In the genomic region with DNA sequence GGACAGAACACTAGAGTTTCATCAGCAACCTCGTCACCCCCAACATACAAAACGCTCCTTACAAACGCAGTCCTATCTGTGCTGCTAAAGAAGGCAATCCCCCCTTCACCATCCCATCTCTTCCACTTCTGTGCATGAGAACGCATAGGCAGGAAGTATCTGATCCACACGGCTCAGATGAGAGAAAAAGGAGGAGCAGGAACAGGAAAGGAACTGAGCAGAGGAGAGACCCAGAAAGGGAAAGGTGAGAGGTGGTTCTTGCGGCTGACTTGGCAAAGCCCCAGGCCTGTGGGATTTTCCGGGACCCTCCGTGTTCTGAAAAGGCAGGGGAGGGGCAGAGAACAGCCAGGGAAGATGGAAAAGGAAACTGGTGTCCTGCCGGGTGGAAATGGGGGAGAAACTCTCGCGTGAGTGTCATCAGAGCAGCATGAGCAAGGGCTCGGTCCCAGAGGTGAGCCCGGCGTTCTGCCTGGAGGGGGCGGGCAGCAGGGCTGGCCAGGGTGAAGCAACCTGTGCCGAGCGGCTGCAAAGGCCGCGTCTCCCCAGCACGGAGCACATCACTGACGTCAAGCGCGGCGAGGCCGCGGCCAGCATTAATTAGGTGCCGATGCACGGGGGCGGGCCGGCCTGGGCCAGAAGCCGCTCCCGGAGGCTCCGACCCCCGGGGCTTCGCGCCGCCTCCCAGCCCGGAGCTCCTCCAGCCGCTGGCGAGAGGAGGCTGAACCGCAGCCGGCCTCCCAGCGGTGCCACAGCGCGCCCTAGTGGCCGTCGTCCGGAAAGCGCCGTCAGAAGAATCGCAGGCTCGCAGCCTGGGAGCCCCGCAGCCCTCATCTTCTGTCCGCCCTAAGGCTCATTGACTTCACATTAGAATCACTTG, we compare ENCODE assay signal across 8 cellular contexts. TPM values are rescaled to one million over a fixed set of nuclear protein-coding genes. Genes with fewer than 3 reads are reported as not detected.
A peak's percentile ranks its signal among the peaks of the same experiment; 100 is the strongest.
DNase-seq lines count a peak whose midpoint lies in the region; ATAC-seq and TF ChIP-seq lines count a peak whose summit lies in the region.

No MANE protein-coding gene starts in this region.

- DNase-seq in DND-41, result peak; percentile 85
- peak; percentile 68 for DNase-seq in KG1 (lab: John Stamatoyannopoulos, UW)
- peak; percentile 68 to 90 (median 90) for DNase-seq in Peyer's patch
- peak; percentile 87 for DNase-seq in fibroblast of pulmonary artery (ENCODE audit: low read depth)
- peak; percentile 97 for DNase-seq in nephron progenitor cell
- peak; percentile 89 for DNase-seq in stimulated activated naive CD8-positive, alpha-beta T cell treated with anti-CD3 and anti-CD28 coated beads, Interleukin-15, Interleukin-2, amounts not matched to agents 100 U/mL and 50 U/mL, for 24 hours

- peaks cover 5% of the 10 kb centered on the region for H3K4me1 Mint-ChIP-seq in activated T-helper 17 cell treated with anti-CD3 and anti-CD28 coated beads, Interleukin-2, amount 50 U/mL, for 72 hours
- H3K4me1 Mint-ChIP-seq in nephron progenitor cell, result peaks cover 55% of the 10 kb centered on the region

- H3K36me3 Mint-ChIP-seq in activated T-helper 17 cell treated with anti-CD3 and anti-CD28 coated beads, Interleukin-2, amount 50 U/mL, for 72 hours (ENCODE audit: low read depth), result no peaks in the 10 kb centered on the region
- peaks cover 15% of the 10 kb centered on the region for H3K36me3 Mint-ChIP-seq in nephron progenitor cell (ENCODE audit: low read depth)

- H3K9ac ChIP-seq in DND-41 (ENCODE audit: low read depth, low read length), result peak overlapping the region; percentile 47

- H3K36me3 ChIP-seq in DND-41 (ENCODE audit: insufficient read depth, low read length) (no peaks in the 10 kb centered on the region), Peyer's patch (no peaks in the 10 kb centered on the region)

- peaks cover 11% of the 10 kb centered on the region for H3K9me3 Mint-ChIP-seq in activated T-helper 17 cell treated with anti-CD3 and anti-CD28 coated beads, Interleukin-2, amount 50 U/mL, for 72 hours
- peaks cover 29% of the 10 kb centered on the region for H3K9me3 Mint-ChIP-seq in nephron progenitor cell

- TF ChIP-seq CTCF in DND-41 (IDR thresholded peaks at IDR 0.05; ENCODE audit: borderline replicate concordance, extremely low read depth, low read length, poor library complexity, severe bottlenecking), result peak; percentile 91
- TF ChIP-seq CTCF in Peyer's patch (IDR thresholded peaks at IDR 0.05), result peak; percentile 73 to 97 (median 94)
- peak; percentile 62 for TF ChIP-seq CTCF in fibroblast of pulmonary artery (IDR thresholded peaks at IDR 0.05; ENCODE audit: low read length, missing control alignments)
- TF ChIP-seq CTCF in nephron progenitor cell (IDR thresholded peaks at IDR 0.05), result peak; percentile 96

- no peaks in the 10 kb centered on the region for H4K20me1 ChIP-seq in DND-41 (ENCODE audit: insufficient read depth, low read length)

- TF ChIP-seq POLR2A in Peyer's patch (IDR thresholded peaks at IDR 0.05), result no peak

- H3K4me2 ChIP-seq in DND-41 (ENCODE audit: insufficient read depth, low read length), result peak overlapping the region; percentile 84

- H3K4me3 Mint-ChIP-seq in activated T-helper 17 cell treated with anti-CD3 and anti-CD28 coated beads, Interleukin-2, amount 50 U/mL, for 72 hours, result peak overlapping the region; percentile 81
- H3K4me3 Mint-ChIP-seq in nephron progenitor cell, result peak overlapping the region; percentile 80

- peak overlapping the region; percentile 65 for H2AFZ ChIP-seq in DND-41 (ENCODE audit: low read depth, low read length)

- H3K27ac ChIP-seq in DND-41 (ENCODE audit: low read length) (peak overlapping the region; percentile 3; the same call in 1 of the 2 replicates), Peyer's patch (peak overlapping the region in 2 of 4 donors; percentile 52 to 60)

- H3K4me3 ChIP-seq in DND-41 (ENCODE audit: low read depth in 1 of 2, low read length in 2 of 2) (peak overlapping the region in 1 of 2 experiments; percentile 54; a peak in 3 of 4 replicates), Peyer's patch (peak overlapping the region; percentile 31 to 63 (median 52)), fibroblast of pulmonary artery (replicated peaks; ENCODE audit: low read depth, low read length) (peak overlapping the region; percentile 47)

- H3K9me3 ChIP-seq in DND-41 (ENCODE audit: insufficient read depth, low read length, severe bottlenecking), result peaks cover 10% of the 10 kb centered on the region
- peaks cover 0 to 7% (median 0%) of the 10 kb centered on the region in 4 donors for H3K9me3 ChIP-seq in Peyer's patch

- no peaks in the 10 kb centered on the region for H3K79me2 ChIP-seq in DND-41 (ENCODE audit: insufficient read depth, low read length)

- peak overlapping the region; percentile 64 for H3K27ac Mint-ChIP-seq in activated T-helper 17 cell treated with anti-CD3 and anti-CD28 coated beads, Interleukin-2, amount 50 U/mL, for 72 hours
- H3K27ac Mint-ChIP-seq in nephron progenitor cell, result peak overlapping the region; percentile 20

- ATAC-seq in DND-41 (ENCODE audit: insufficient read depth, low read depth) (peak; percentile 85), GM21737 (IDR thresholded peaks at IDR 0.05; ENCODE audit: unreplicated experiment) (peak; percentile 82)
- peak; percentile 90 for ATAC-seq in activated T-helper 17 cell treated with anti-CD3 and anti-CD28 coated beads, Interleukin-2, amount 50 U/mL, for 72 hours (replicated peaks)
- peak; percentile 84 for ATAC-seq in stimulated activated naive CD8-positive, alpha-beta T cell treated with anti-CD3 and anti-CD28 coated beads, Interleukin-15, Interleukin-2, amounts not matched to agents 100 U/mL and 50 U/mL, for 24 hours

- peaks cover 39% of the 10 kb centered on the region for H3K4me1 ChIP-seq in DND-41 (ENCODE audit: insufficient read depth, low read length)
- H3K4me1 ChIP-seq in Peyer's patch, result peaks cover 0 to 16% (median 0%) of the 10 kb centered on the region in 4 donors

- peaks cover 16% of the 10 kb centered on the region for H3K27me3 Mint-ChIP-seq in activated T-helper 17 cell treated with anti-CD3 and anti-CD28 coated beads, Interleukin-2, amount 50 U/mL, for 72 hours
- peaks cover 50% of the 10 kb centered on the region for H3K27me3 Mint-ChIP-seq in nephron progenitor cell (ENCODE audit: low read depth, poor library complexity)

- H3K27me3 ChIP-seq in DND-41 (ENCODE audit: insufficient read depth, low read length, poor library complexity), result peaks cover 6% of the 10 kb centered on the region
- H3K27me3 ChIP-seq in Peyer's patch, result no peaks in the 10 kb centered on the region

RNA-seq across cellular contexts. Expression of gene CPN2, which starts 35.8 kb away (rescaled TPM):
- total RNA-seq in Peyer's patch, result not detected
- total RNA-seq in activated T-helper 17 cell treated with anti-CD3 and anti-CD28 coated beads, Interleukin-2, amount 50 U/mL, for 72 hours, result not detected

RNA-seq across cellular contexts. Expression of gene LRRC15, which starts 54.2 kb away (rescaled TPM):
- under 1 TPM in 1 of 4 donors, not detected in 3; 0.28 TPM for total RNA-seq in Peyer's patch
- not detected for total RNA-seq in activated T-helper 17 cell treated with anti-CD3 and anti-CD28 coated beads, Interleukin-2, amount 50 U/mL, for 72 hours
